29 cellular contexts compared by ENCODE assay signal in genomic region chr2:12097860-12098259, GRCh38.
"Had no signal": no experiment of that assay in that cellular context is flagged by ENCODE, and none has a peak within 500 bp of the region (broad histone marks: within the 10 kb centered on the region; RNA-seq: fewer than 3 reads in every experiment).

No MANE protein-coding gene starts in this region.

- H3K4me2 ChIP-seq: hepatocyte, smooth muscle cell had no signal

- H3K27ac ChIP-seq: ascending aorta, coronary artery, dorsolateral prefrontal cortex, gastroesophageal sphincter, hepatocyte, parathyroid adenoma, right atrium auricular region, stomach, thyroid gland, upper lobe of left lung had no signal

- H3K9ac ChIP-seq: parathyroid adenoma had no signal

- H3K27me3 ChIP-seq: ascending aorta, gastroesophageal sphincter, hepatocyte, right atrium auricular region, stomach, thyroid gland, upper lobe of left lung had no signal

- H3K36me3 ChIP-seq: ascending aorta, gastroesophageal sphincter, right atrium auricular region, stomach, thyroid gland, upper lobe of left lung had no signal

- H3K9me3 ChIP-seq: ascending aorta, gastroesophageal sphincter, right atrium auricular region, stomach, thyroid gland, upper lobe of left lung had no signal

- ATAC-seq: effector memory CD8-positive, alpha-beta T cell; gastroesophageal sphincter; stimulated activated naive B cell treated with anti-CD40 and anti-IgM and Interleukin-4, amounts not matched to agents 10 μg/mL and 1 μg/mL and 100 μg/mL, for 72 hours had no signal

- H3K4me3 Mint-ChIP-seq: activated CD4-positive, alpha-beta memory T cell treated with anti-CD3 and anti-CD28 coated beads, Interleukin-2, amount 10 ng/mL, durations not matched to agents 7 days and 5 days; activated CD4-positive, alpha-beta T cell treated with anti-CD3 and anti-CD28 coated beads, Interleukin-2, amount 10 ng/mL, durations not matched to agents 7 days and 5 days; activated naive CD4-positive, alpha-beta T cell treated with anti-CD3 and anti-CD28 coated beads, Interleukin-2, amount 10 ng/mL, durations not matched to agents 7 days and 5 days; activated naive CD8-positive, alpha-beta T cell treated with anti-CD3 and anti-CD28 coated beads, Interleukin-2, amount 10 ng/mL, durations not matched to agents 7 days and 5 days; activated T-cell treated with anti-CD3 and anti-CD28 coated beads, Interleukin-2, amount 50 U/mL, for 24 hours; brain; effector memory CD8-positive, alpha-beta T cell; naive B cell; neural crest cell; stimulated activated naive B cell treated with anti-CD40 and anti-IgM and Interleukin-4, amounts not matched to agents 10 μg/mL and 1 μg/mL and 100 μg/mL, for 72 hours had no signal

- H3K27me3 Mint-ChIP-seq: activated CD4-positive, alpha-beta memory T cell treated with anti-CD3 and anti-CD28 coated beads, Interleukin-2, amount 10 ng/mL, durations not matched to agents 7 days and 5 days; activated CD4-positive, alpha-beta T cell treated with anti-CD3 and anti-CD28 coated beads, Interleukin-2, amount 10 ng/mL, durations not matched to agents 7 days and 5 days; activated T-cell treated with anti-CD3 and anti-CD28 coated beads, Interleukin-2, amount 50 U/mL, for 24 hours; brain; naive B cell; stimulated activated naive B cell treated with anti-CD40 and anti-IgM and Interleukin-4, amounts not matched to agents 10 μg/mL and 1 μg/mL and 100 μg/mL, for 72 hours had no signal

- H3K36me3 Mint-ChIP-seq: activated naive CD4-positive, alpha-beta T cell treated with anti-CD3 and anti-CD28 coated beads, Interleukin-2, amount 10 ng/mL, durations not matched to agents 7 days and 5 days; activated naive CD8-positive, alpha-beta T cell treated with anti-CD3 and anti-CD28 coated beads, Interleukin-2, amount 10 ng/mL, durations not matched to agents 7 days and 5 days; brain; naive B cell; stimulated activated naive B cell treated with anti-CD40 and anti-IgM and Interleukin-4, amounts not matched to agents 10 μg/mL and 1 μg/mL and 100 μg/mL, for 72 hours had no signal

- H3K79me2 ChIP-seq: hepatocyte, parathyroid adenoma had no signal

- H3K27ac Mint-ChIP-seq: activated CD4-positive, alpha-beta memory T cell treated with anti-CD3 and anti-CD28 coated beads, Interleukin-2, amount 10 ng/mL, durations not matched to agents 7 days and 5 days; activated CD4-positive, alpha-beta T cell treated with anti-CD3 and anti-CD28 coated beads, Interleukin-2, amount 10 ng/mL, durations not matched to agents 7 days and 5 days; activated naive CD4-positive, alpha-beta T cell treated with anti-CD3 and anti-CD28 coated beads, Interleukin-2, amount 10 ng/mL, durations not matched to agents 7 days and 5 days; activated naive CD8-positive, alpha-beta T cell treated with anti-CD3 and anti-CD28 coated beads, Interleukin-2, amount 10 ng/mL, durations not matched to agents 7 days and 5 days; activated T-cell treated with anti-CD3 and anti-CD28 coated beads, Interleukin-2, amount 50 U/mL, for 24 hours; effector memory CD8-positive, alpha-beta T cell; stimulated activated naive B cell treated with anti-CD40 and anti-IgM and Interleukin-4, amounts not matched to agents 10 μg/mL and 1 μg/mL and 100 μg/mL, for 72 hours had no signal

- H3K4me1 ChIP-seq: ascending aorta, gastroesophageal sphincter, parathyroid adenoma, right atrium auricular region, stomach, thyroid gland, upper lobe of left lung had no signal

- DNase-seq: activated CD4-positive, alpha-beta memory T cell treated with anti-CD3 and anti-CD28 coated beads, Interleukin-2, amount 10 ng/mL, durations not matched to agents 7 days and 5 days; activated CD4-positive, alpha-beta T cell treated with anti-CD3 and anti-CD28 coated beads for 1 hour; activated CD4-positive, alpha-beta T cell treated with anti-CD3 and anti-CD28 coated beads, Interleukin-2, amount 10 ng/mL, durations not matched to agents 7 days and 5 days; activated CD8-positive, alpha-beta memory T cell treated with anti-CD3 and anti-CD28 coated beads, Interleukin-2, amount 50 U/mL, for 48 hours; activated gamma-delta T cell; activated naive CD4-positive, alpha-beta T cell treated with anti-CD3 and anti-CD28 coated beads, Interleukin-2, amount 10 ng/mL, durations not matched to agents 7 days and 5 days; activated naive CD8-positive, alpha-beta T cell treated with anti-CD3 and anti-CD28 coated beads, Interleukin-2, amount 10 ng/mL, durations not matched to agents 7 days and 5 days; activated T-cell treated with anti-CD3 and anti-CD28 coated beads, Interleukin-2, amount 50 U/mL, for 24 hours; dorsolateral prefrontal cortex; effector memory CD8-positive, alpha-beta T cell; islet precursor cell; mammary epithelial cell; naive B cell; nucleus accumbens; stimulated activated CD4-positive, alpha-beta T cell treated with anti-CD3 and anti-CD28 coated beads, Interleukin-15, amount 100 ng/mL, for 24 hours; stimulated activated CD4-positive, alpha-beta T cell treated with anti-CD3 and anti-CD28 coated beads, Interleukin-2, amount 100 ng/mL, for 24 hours; stimulated activated naive B cell treated with anti-CD40 and anti-IgM and Interleukin-4, amounts not matched to agents 10 μg/mL and 1 μg/mL and 100 μg/mL, for 72 hours; stomach; thyroid gland; upper lobe of left lung had no signal

- H3K9me3 Mint-ChIP-seq: activated CD4-positive, alpha-beta memory T cell treated with anti-CD3 and anti-CD28 coated beads, Interleukin-2, amount 10 ng/mL, durations not matched to agents 7 days and 5 days; activated CD4-positive, alpha-beta T cell treated with anti-CD3 and anti-CD28 coated beads, Interleukin-2, amount 10 ng/mL, durations not matched to agents 7 days and 5 days; activated naive CD4-positive, alpha-beta T cell treated with anti-CD3 and anti-CD28 coated beads, Interleukin-2, amount 10 ng/mL, durations not matched to agents 7 days and 5 days; activated naive CD8-positive, alpha-beta T cell treated with anti-CD3 and anti-CD28 coated beads, Interleukin-2, amount 10 ng/mL, durations not matched to agents 7 days and 5 days; activated T-cell treated with anti-CD3 and anti-CD28 coated beads, Interleukin-2, amount 50 U/mL, for 24 hours; effector memory CD8-positive, alpha-beta T cell; neural crest cell had no signal

- H3K4me3 ChIP-seq: ascending aorta, coronary artery, dorsolateral prefrontal cortex, gastroesophageal sphincter, hepatocyte, right atrium auricular region, smooth muscle cell, stomach, thyroid gland, upper lobe of left lung had no signal

- H3K4me1 Mint-ChIP-seq: activated CD4-positive, alpha-beta memory T cell treated with anti-CD3 and anti-CD28 coated beads, Interleukin-2, amount 10 ng/mL, durations not matched to agents 7 days and 5 days had no signal

- H2AFZ ChIP-seq: hepatocyte, parathyroid adenoma had no signal
